In genomic region chr11:111438846-111439520, GRCh38 we compare ENCODE assay signal across 17 cellular contexts. TPM values are rescaled to one million over a fixed set of nuclear protein-coding genes. Genes with fewer than 3 reads are reported as not detected.
DNase-seq lines count a peak whose midpoint lies in the region; ATAC-seq, FAIRE-seq and TF ChIP-seq lines count a peak whose summit lies in the region.
"Had no signal": no experiment of that assay in that cellular context is flagged by ENCODE, and none has a peak within 500 bp of the region (broad histone marks: within the 10 kb centered on the region; RNA-seq: fewer than 3 reads in every experiment).

No MANE protein-coding gene starts in this region.

- no peaks in the 10 kb centered on the region for H4K20me1 ChIP-seq in neural progenitor cell (ENCODE audit: low read depth)
- H4K20me1 ChIP-seq in GM23248 (ENCODE audit: insufficient read depth) = no peaks in the 10 kb centered on the region

- WGBS in GM23248 (ENCODE audit: low coverage in 1 of 2, low lambda C conversion rate in 2 of 2, missing lambda C conversion rate in 2 of 2), 2 experiments = 81 to 82% methylated on average over 11 of the region's 11 CpGs

- no peak overlapping the region for H3K4me2 ChIP-seq in neural progenitor cell
- H3K4me2 ChIP-seq in GM23248 (ENCODE audit: unreplicated experiment) = no peak overlapping the region

- peaks cover 6% of the 10 kb centered on the region for H3K27me3 Mint-ChIP-seq in neural progenitor cell (ENCODE audit: insufficient read depth, low read depth)

- H3K4me3 Mint-ChIP-seq in neural progenitor cell = no peak overlapping the region
- H3K4me3 Mint-ChIP-seq: type B pancreatic cell had no signal

- H3K9me3 ChIP-seq in neural progenitor cell (ENCODE audit: low read depth) (no peaks in the 10 kb centered on the region), GM23248 (ENCODE audit: low read depth) (no peaks in the 10 kb centered on the region)

- no peaks in the 10 kb centered on the region for H3K9me3 Mint-ChIP-seq in neural progenitor cell
- H3K9me3 Mint-ChIP-seq: naive thymus-derived CD8-positive, alpha-beta T cell; type B pancreatic cell had no signal

- H3K9ac ChIP-seq in neural progenitor cell (no peak overlapping the region), GM23248 (no peak overlapping the region)

- H3K36me3 ChIP-seq in neural progenitor cell (no peaks in the 10 kb centered on the region), GM23248 (ENCODE audit: low read depth) (no peaks in the 10 kb centered on the region)

- in situ Hi-C loops in GM23248 (cut with MboI) = loop anchor here (25.0 kb wide), 2 partner anchors 727 to 977 kb away; partner anchors contain the start of gene ARHGAP20

- no peaks in the 10 kb centered on the region for H3K36me3 Mint-ChIP-seq in neural progenitor cell
- H3K36me3 Mint-ChIP-seq: naive thymus-derived CD8-positive, alpha-beta T cell; type B pancreatic cell had no signal

- peaks cover 15% of the 10 kb centered on the region for H3K4me1 ChIP-seq in neural progenitor cell
- H3K4me1 ChIP-seq in GM23248 (ENCODE audit: insufficient read depth) = peaks cover 7% of the 10 kb centered on the region; the same call in 1 of the 2 replicates

- H2AFZ ChIP-seq in neural progenitor cell (replicated peaks) = no peak overlapping the region
- no peak overlapping the region for H2AFZ ChIP-seq in GM23248

- DNase-seq in GM12892 (ENCODE audit: insufficient read length) = no peak
- DNase-seq in NCI-H526 (lab: John Stamatoyannopoulos, UW) = peak; percentile 50 to 88
- no peak for DNase-seq in neural progenitor cell (ENCODE audit: low spot score)
- no peak for DNase-seq in activated CD4-positive, alpha-beta T cell treated with anti-CD3 and anti-CD28 coated beads, Interleukin-2, amount 50 U/mL, for 4 hours
- no peak for DNase-seq in activated T-cell treated with anti-CD3 and anti-CD28 coated beads for 4 hours
- DNase-seq in GM23248 = no peak
- DNase-seq: dermis blood vessel endothelial cell; naive thymus-derived CD8-positive, alpha-beta T cell; NCI-H2171; stimulated activated CD8-positive, alpha-beta memory T cell treated with anti-CD3 and anti-CD28 coated beads, Interleukin-4, amount 100 ng/mL, for 48 hours had no signal

- no peak for TF ChIP-seq POLR2A in GM12892 (IDR thresholded peaks at IDR 0.05; ENCODE audit: low read depth, low read length)

- ATAC-seq in HG03354 (IDR thresholded peaks at IDR 0.05; ENCODE audit: poor library complexity, severe bottlenecking, unreplicated experiment) (peak; percentile 46), HG03571 (IDR thresholded peaks at IDR 0.05; ENCODE audit: unreplicated experiment) (no peak)
- ATAC-seq: naive thymus-derived CD8-positive, alpha-beta T cell; SK-N-SH treated with all-trans-retinoic acid at 6 μM for 48 hours had no signal

- peaks cover 39% of the 10 kb centered on the region for H3K4me1 Mint-ChIP-seq in neural progenitor cell

- H3K27ac Mint-ChIP-seq in neural progenitor cell = peak overlapping the region; percentile 30
- H3K27ac Mint-ChIP-seq: type B pancreatic cell had no signal

- H3K79me2 ChIP-seq in neural progenitor cell (ENCODE audit: low read depth) (no peaks in the 10 kb centered on the region), GM23248 (ENCODE audit: insufficient read depth) (no peaks in the 10 kb centered on the region)

- H3K27me3 ChIP-seq in neural progenitor cell = no peaks in the 10 kb centered on the region
- H3K27me3 ChIP-seq in GM23248 (replicated peaks; ENCODE audit: insufficient read depth) = no peaks in the 10 kb centered on the region

- H3K27ac ChIP-seq in neural progenitor cell (no peak overlapping the region), GM23248 (no peak overlapping the region)

- no peak for TF ChIP-seq CTCF in neural progenitor cell (IDR thresholded peaks at IDR 0.05)

- no peaks in the 10 kb centered on the region for H3K9me2 ChIP-seq in GM23248 (ENCODE audit: insufficient read depth)

- FAIRE-seq in GM12892 (lab: Jason Lieb, UNC) = peak; percentile 77

- H3K4me3 ChIP-seq in neural progenitor cell (no peak overlapping the region), GM23248 (no peak overlapping the region)

- H3F3A ChIP-seq in neural progenitor cell (ENCODE audit: low read depth) = peaks cover 4% of the 10 kb centered on the region
- no peaks in the 10 kb centered on the region for H3F3A ChIP-seq in GM23248 (ENCODE audit: insufficient read depth)

RNA-seq across cellular contexts. Expression of gene POU2AF1, which starts 59.9 kb away (rescaled TPM):
- polyA plus RNA-seq in GM12892 (2012; ENCODE audit: missing spikeins) = 151 TPM
- total RNA-seq in neural progenitor cell (ENCODE audit: low replicate concordance) = not detected in 2 replicates
- 0.11 TPM in 1 of 2 replicates, not detected in the other for total RNA-seq in GM23248 (2014; rRNA removed; shearing (Covaris generic))
- polyA plus RNA-seq in GM23248 (2016; fragmentation: Nextera tagmentation; extraction: Ambion mirVana) = 0.09 and 0.16 TPM in 2 replicates
- total RNA-seq: dermis blood vessel endothelial cell, H4, M059J, renal cortical epithelial cell had no signal

Comparison
In these comparisons a context has a peak if more than half of its experiments do, and no peak if none do; other contexts are left out.
1. DNase-seq: peak in NCI-H526 (2 of 2); none in GM12892 (single experiment), neural progenitor cell (single experiment), activated CD4-positive, alpha-beta T cell treated with anti-CD3 and anti-CD28 coated beads, Interleukin-2, amount 50 U/mL, for 4 hours (0 of 2), activated T-cell treated with anti-CD3 and anti-CD28 coated beads for 4 hours (single experiment) and GM23248 (single experiment).